In the genomic region with DNA sequence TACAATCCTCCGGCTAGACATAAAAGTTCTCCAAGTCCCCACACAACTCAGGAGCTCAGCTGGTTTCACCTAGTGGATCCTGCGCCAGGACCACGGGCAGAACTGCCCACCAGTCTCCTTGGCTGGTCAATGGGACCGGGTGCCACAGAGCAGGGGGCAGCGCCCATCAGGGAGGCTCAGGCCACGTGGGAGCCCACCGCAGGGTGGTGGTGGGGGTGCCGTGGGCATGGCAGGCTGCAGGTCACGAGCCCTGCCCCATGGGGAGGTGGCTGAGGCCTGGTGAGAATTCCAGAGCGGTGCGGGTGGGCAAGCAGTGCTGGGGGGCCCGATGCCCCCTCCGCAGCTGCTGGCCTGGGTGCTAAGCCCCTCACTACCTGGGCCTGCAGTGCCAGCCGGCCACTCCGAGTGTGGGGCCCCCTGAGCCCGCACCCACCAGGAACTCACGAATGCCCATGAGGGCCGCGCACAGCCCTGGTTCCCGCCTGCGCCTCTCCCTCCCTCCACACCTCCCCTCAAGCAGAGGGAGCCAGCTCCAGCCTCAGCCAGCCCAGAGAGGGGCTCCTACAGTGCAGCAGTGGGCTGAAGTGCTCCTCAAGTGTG, we compare ENCODE assay signal across 27 cellular contexts.
"Had no signal": no experiment of that assay in that cellular context is flagged by ENCODE, and none has a peak within 500 bp of the region (broad histone marks: within the 10 kb centered on the region; RNA-seq: fewer than 3 reads in every experiment).

No MANE protein-coding gene starts in this region.

- DNase-seq: activated CD4-positive, alpha-beta memory T cell treated with anti-CD3 and anti-CD28 coated beads, Interleukin-2, amount 10 ng/mL, durations not matched to agents 7 days and 5 days; activated CD4-positive, alpha-beta T cell treated with anti-CD3 and anti-CD28 coated beads for 1 hour; activated CD4-positive, alpha-beta T cell treated with anti-CD3 and anti-CD28 coated beads for 4 hours; activated CD4-positive, alpha-beta T cell treated with anti-CD3 and anti-CD28 coated beads, Interleukin-2, amount 10 ng/mL, durations not matched to agents 7 days and 5 days; activated CD4-positive, alpha-beta T cell treated with anti-CD3 and anti-CD28 coated beads, Interleukin-2, amount 50 U/mL, for 4 hours; activated CD8-positive, alpha-beta memory T cell treated with anti-CD3 and anti-CD28 coated beads, Interleukin-2, amount 50 U/mL, for 48 hours; activated naive CD4-positive, alpha-beta T cell treated with anti-CD3 and anti-CD28 coated beads for 36 hours; activated naive CD8-positive, alpha-beta T cell treated with anti-CD3 and anti-CD28 coated beads for 36 hours; activated naive CD8-positive, alpha-beta T cell treated with anti-CD3 and anti-CD28 coated beads, Interleukin-2, amount 50 U/mL, for 24 hours; activated T-cell treated with anti-CD3 and anti-CD28 coated beads for 4 hours; activated T-cell treated with anti-CD3 and anti-CD28 coated beads, Interleukin-2, amount 50 U/mL, for 24 hours; activated T-cell treated with anti-CD3 and anti-CD28 coated beads, Interleukin-2, amount 50 U/mL, for 72 hours; adrenal gland; amygdala; body of pancreas; caudate nucleus; cortex of kidney; dermis blood vessel endothelial cell; effector CD4-positive, alpha-beta T cell; effector memory CD8-positive, alpha-beta T cell; erythroblast; foreskin keratinocyte; gastrocnemius medialis; T-helper 2 cell had no signal

- H3K4me1 ChIP-seq: adrenal gland, body of pancreas, esophagus muscularis mucosa, foreskin keratinocyte, gastrocnemius medialis had no signal

- H3K9me3 ChIP-seq: adrenal gland, gastrocnemius medialis had no signal

- H3K36me3 ChIP-seq: adrenal gland, esophagus muscularis mucosa, gastrocnemius medialis had no signal

- FAIRE-seq: colon had no signal

- H3K27ac ChIP-seq: adrenal gland, body of pancreas, esophagus muscularis mucosa, foreskin keratinocyte, gastrocnemius medialis had no signal

- H3K27me3 ChIP-seq: adrenal gland, body of pancreas, esophagus muscularis mucosa, foreskin keratinocyte, gastrocnemius medialis had no signal

- H3K4me3 ChIP-seq: adrenal gland, body of pancreas, esophagus muscularis mucosa, gastrocnemius medialis had no signal

- ATAC-seq: activated naive CD8-positive, alpha-beta T cell treated with anti-CD3 and anti-CD28 coated beads, Interleukin-2, amount 50 U/mL, for 24 hours; activated T-cell treated with anti-CD3 and anti-CD28 coated beads, Interleukin-2, amount 50 U/mL, for 72 hours; body of pancreas; effector memory CD8-positive, alpha-beta T cell; foreskin keratinocyte; gastrocnemius medialis; WTC11 had no signal
